8 cellular contexts compared by ENCODE assay signal in the genomic region with DNA sequence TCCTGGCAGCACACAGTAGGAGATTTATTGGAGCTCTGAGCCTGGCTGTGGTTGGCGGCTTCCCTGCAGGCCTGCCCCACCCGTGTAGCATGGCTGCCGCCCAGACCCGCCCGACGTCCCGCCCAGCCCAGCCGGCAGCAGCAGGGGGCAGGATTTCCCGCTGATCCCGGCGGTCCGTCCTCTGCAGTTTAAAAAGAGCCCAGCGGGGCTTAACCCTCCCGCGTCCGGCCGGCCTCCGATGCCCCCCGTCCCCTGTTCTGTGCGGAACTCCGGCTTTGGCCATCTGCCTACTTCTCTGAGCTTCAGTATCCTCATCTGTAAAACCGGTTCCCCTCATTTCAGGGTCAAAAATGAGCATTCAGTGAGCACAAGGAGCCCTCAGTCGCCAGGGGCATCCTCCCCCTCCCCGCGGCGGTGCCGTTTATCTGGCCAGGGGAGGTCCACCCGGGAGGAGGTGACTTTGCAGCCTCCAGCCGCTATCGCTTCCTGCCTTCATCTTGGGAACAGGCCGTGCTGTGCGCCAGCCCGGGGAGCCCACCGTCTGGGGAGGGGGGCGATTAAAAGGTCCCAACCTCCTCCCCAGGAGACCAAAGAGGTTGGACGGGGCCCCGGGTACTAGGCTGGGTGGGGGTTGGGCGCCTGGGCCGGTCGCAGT. TPM values are rescaled to one million over a fixed set of nuclear protein-coding genes. Genes with fewer than 3 reads are reported as not detected.
A peak's percentile ranks its signal among the peaks of the same experiment; 100 is the strongest.
DNase-seq lines count a peak whose midpoint lies in the region; ATAC-seq, FAIRE-seq and TF ChIP-seq lines count a peak whose summit lies in the region.

Gene GAS2L1, plus strand, starts transcription at position 476 of the 655 bp plus-strand sequence. CDS start 1,456 bp downstream, outside the sequence.

- H3K4me1 ChIP-seq in K562 (replicated peaks in 1 of 2; ENCODE audit: control insufficient read depth in 2 of 2, insufficient read depth in 2 of 2, low read length in 2 of 2) (peaks cover 21 to 91% of the 10 kb centered on the region in 2 experiments), hepatocyte (ENCODE audit: insufficient read depth) (peaks cover 11% of the 10 kb centered on the region), prostate gland (replicated peaks) (peaks cover 27% of the 10 kb centered on the region)

- H3K9me1 ChIP-seq in K562 (ENCODE audit: control insufficient read depth, insufficient read depth, low read length), result no peaks in the 10 kb centered on the region

- DNase-seq in DMS53 treated with DMSO at 0.1 percent for 48 hours (lab: John Stamatoyannopoulos, UW; ENCODE audit: unreplicated experiment), result peak; percentile 12
- peak; percentile 100 for DNase-seq in HuH-7 (ENCODE audit: low spot score)
- DNase-seq in SK-MEL-5 (ENCODE audit: low read depth, low spot score), result peak; percentile 87
- peak; percentile 71 to 87 (median 78) for DNase-seq in K562 (ENCODE audit: extremely low read depth in 1 of 4, low spot score in 3 of 4)
- DNase-seq in hepatocyte (ENCODE audit: low spot score), result peak; percentile 90
- DNase-seq in prostate gland (ENCODE audit: low spot score), result peak; percentile 83

- peaks cover 18% of the 10 kb centered on the region for H3K79me2 ChIP-seq in K562 (ENCODE audit: control insufficient read depth, insufficient read depth, low read length)
- peaks cover 10% of the 10 kb centered on the region for H3K79me2 ChIP-seq in hepatocyte

- in situ Hi-C loops in SK-MEL-5 (cut with HindIII; ENCODE audit: low pct_unique_long_range_greater_than_20kb, low sequenced_read_pairs), result no loop called here
- in situ Hi-C loops in K562 (cut with MboI), result no loop called here

- TF ChIP-seq POLR2A in K562 (conservative IDR thresholded peaks at IDR 0.05) (peak; percentile 67), prostate gland (IDR thresholded peaks at IDR 0.05) (no peak)

- peak; percentile 72 for FAIRE-seq in K562 (lab: Jason Lieb, UNC)

- TF ChIP-seq RAD21 in K562 (CRISPR knock-in tag; conservative IDR thresholded peaks at IDR 0.05 in 1 of 2, IDR thresholded peaks at IDR 0.05 in 1 of 2), result peak in 1 of 2 experiments; percentile 56; a peak in 2 of 4 replicates

- H3K9me3 ChIP-seq in K562 (replicated peaks; ENCODE audit: control insufficient read depth, insufficient read depth, low read depth, low read length) (no peaks in the 10 kb centered on the region), hepatocyte (ENCODE audit: low read depth) (no peaks in the 10 kb centered on the region), prostate gland (no peaks in the 10 kb centered on the region)

- POLR2A ChIA-PET in K562 (lab: Yijun Ruan, JAX), result interaction anchor here (0.6 to 1.2 kb wide), 8 partner anchors 9 to 754 kb away, joined by 3 to 4 read pairs (median 4); no protein-coding TSS in a partner anchor

- H3K27ac ChIP-seq in K562 (ENCODE audit: extremely low read depth, low read depth, low read length) (peak within 1 kb of the TSS; percentile 94), hepatocyte (peak within 1 kb of the TSS; percentile 80), prostate gland (peak within 1 kb of the TSS; percentile 56 to 89)

- H3K27me3 ChIP-seq in K562 (ENCODE audit: control insufficient read depth in 2 of 2, insufficient read depth in 2 of 2, low read length in 2 of 2) (no peaks in the 10 kb centered on the region), hepatocyte (no peaks in the 10 kb centered on the region), prostate gland (replicated peaks; ENCODE audit: insufficient read depth) (no peaks in the 10 kb centered on the region)

- H3K9me2 ChIP-seq in hepatocyte (replicated peaks; ENCODE audit: insufficient read depth), result no peaks in the 10 kb centered on the region

- WGBS in K562 (ENCODE audit: insufficient coverage, low coverage, missing lambda C conversion rate), result 1% methylated on average over 14 of the region's 40 CpGs
- WGBS in hepatocyte (ENCODE audit: low lambda C conversion rate, missing lambda C conversion rate), result under 1% methylated on average over 25 of the region's 40 CpGs
- WGBS in prostate gland, result under 1% methylated on average over 40 of the region's 40 CpGs

- TF ChIP-seq EP300 in K562 (IDR thresholded peaks at IDR 0.05; ENCODE audit: low read length), result no peak; the same call in 1 of the 2 replicates

- H3K4me3 ChIP-seq in K562 (peak within 1 kb of the TSS; percentile 81), hepatocyte (peak within 1 kb of the TSS; percentile 93), prostate gland (peak within 1 kb of the TSS; percentile 59 to 97)

- peak; percentile 63 to 75 (median 65); a peak in 5 of 6 replicates for TF ChIP-seq CTCF in K562 (IDR thresholded peaks at IDR 0.05 in 2 of 3, conservative IDR thresholded peaks at IDR 0.05 in 1 of 3; ENCODE audit: insufficient read depth in 2 of 3, low read depth in 1 of 3, low read length in 3 of 3)
- TF ChIP-seq CTCF in hepatocyte (IDR thresholded peaks at IDR 0.05; ENCODE audit: poor library complexity), result peak; percentile 69
- TF ChIP-seq CTCF in prostate gland (IDR thresholded peaks at IDR 0.05), result peak; percentile 57 to 88 (median 81)

- H3K4me2 ChIP-seq in K562 (ENCODE audit: insufficient read depth, low read length) (peak within 1 kb of the TSS; percentile 81), hepatocyte (peak within 1 kb of the TSS; percentile 98)

- no TSS peak for BruUV-seq in K562 (replicated peaks; lab: Mats Ljungman, UMichigan)

- H3K9ac ChIP-seq in K562 (ENCODE audit: insufficient read depth in 1 of 2, low read depth in 2 of 2, low read length in 2 of 2), result peak within 1 kb of the TSS; percentile 77 to 95

- H4K20me1 ChIP-seq in K562 (replicated peaks; ENCODE audit: control insufficient read depth, insufficient read depth, low read length) (no peaks in the 10 kb centered on the region), hepatocyte (ENCODE audit: insufficient read depth, poor library complexity, severe bottlenecking) (no peaks in the 10 kb centered on the region)

- ATAC-seq in K562, result peak; percentile 83
- ATAC-seq in HG02852 (IDR thresholded peaks at IDR 0.05; ENCODE audit: unreplicated experiment), result no peak
- no peak for ATAC-seq in GM18868 (IDR thresholded peaks at IDR 0.05; ENCODE audit: unreplicated experiment)

- H3K36me3 ChIP-seq in K562 (ENCODE audit: control insufficient read depth, insufficient read depth, low read length), result peaks cover 7% of the 10 kb centered on the region; the same call in 1 of the 3 replicates
- H3K36me3 ChIP-seq in hepatocyte (replicated peaks; ENCODE audit: insufficient read depth, low read depth), result no peaks in the 10 kb centered on the region
- H3K36me3 ChIP-seq in prostate gland, result no peaks in the 10 kb centered on the region

- intact Hi-C loops in K562 (cut with micrococcal nuclease), result no loop called here
- intact Hi-C loops in prostate gland (cut with DNase I), result loop anchor here (1.0 to 2.0 kb wide), 2 partner anchors 52 to 82 kb away; partner anchors contain the start of gene AP1B1

- H2AFZ ChIP-seq in K562 (ENCODE audit: low read depth, low read length) (peak within 1 kb of the TSS; percentile 98), hepatocyte (peak within 1 kb of the TSS; percentile 96)

- CTCF ChIA-PET in K562 (lab: Yijun Ruan, JAX; ENCODE audit: low intra/inter-chr PET ratio), result no interaction called here

TF ChIP-seq in K562, 482 proteins besides CTCF, POLR2A, EP300 and RAD21 (continues in another document):
- no peak for TF ChIP-seq HEY1 (CRISPR knock-in tag; IDR thresholded peaks at IDR 0.05; ENCODE audit: borderline replicate concordance)
- TF ChIP-seq ZNF175 (CRISPR knock-in tag; IDR thresholded peaks at IDR 0.05; ENCODE audit: low read depth), result no peak
- TF ChIP-seq, protein P1, sequence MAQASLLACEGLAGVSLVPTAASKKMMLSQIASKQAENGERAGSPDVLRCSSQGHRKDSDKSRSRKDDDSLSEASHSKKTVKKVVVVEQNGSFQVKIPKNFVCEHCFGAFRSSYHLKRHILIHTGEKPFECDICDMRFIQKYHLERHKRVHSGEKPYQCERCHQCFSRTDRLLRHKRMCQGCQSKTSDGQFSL (CRISPR knock-in tag; IDR thresholded peaks at IDR 0.05), result no peak; the same call in 1 of the 2 replicates
- TF ChIP-seq, protein P1 (tag; IDR thresholded peaks at IDR 0.05), result no peak
- no peak for TF ChIP-seq MCM2 (IDR thresholded peaks at IDR 0.05; ENCODE audit: low read depth)
- no peak for TF ChIP-seq SREBF2 (CRISPR knock-in tag; IDR thresholded peaks at IDR 0.05)
- TF ChIP-seq JUN (IDR thresholded peaks at IDR 0.05; ENCODE audit: borderline replicate concordance, low read depth, low read length), result no peak
- TF ChIP-seq JUN (CRISPR knock-in tag; IDR thresholded peaks at IDR 0.05; ENCODE audit: borderline replicate concordance), result no peak
- no peak for TF ChIP-seq TSC22D4 (tag; IDR thresholded peaks at IDR 0.05)
- TF ChIP-seq L3MBTL2 (IDR thresholded peaks at IDR 0.05), result peak; percentile 59; the same call in 1 of the 2 replicates
- no peak for TF ChIP-seq ZNF263 (CRISPR knock-in tag; IDR thresholded peaks at IDR 0.05; ENCODE audit: borderline replicate concordance)

RNA-seq across cellular contexts. Expression of gene GAS2L1, which starts in this region (rescaled TPM):
- 6.9 and 9.1 TPM in 2 replicates for total RNA-seq in SK-MEL-5 (2014; rRNA removed; shearing (Covaris generic))
- polyA plus RNA-seq in SK-MEL-5 (2015; cell fraction: cytosol; rRNA removed), result 53.3 and 56.5 TPM in 2 replicates
- 47.3 and 57.1 TPM in 2 replicates for polyA plus RNA-seq in SK-MEL-5 (2015; cell fraction: nucleus; rRNA removed)
- 22.3 and 60.1 TPM in 2 replicates for total RNA-seq in K562 (2011; cell fraction: chromatin; rRNA removed; ENCODE audit: low replicate concordance)
- 28.4 and 30.7 TPM in 2 replicates for total RNA-seq in K562 (2011; cell fraction: nucleolus; rRNA removed)
- total RNA-seq in K562 (2011; cell fraction: nucleoplasm; rRNA removed), result 27.4 and 41.5 TPM in 2 replicates
- total RNA-seq in K562 (2014; rRNA removed), result 7.0 and 9.5 TPM in 2 replicates
- total RNA-seq in K562 (2014; rRNA removed; fragmentation: Illumina TruSeq; extraction: Trizol), result 1.3 and 1.5 TPM in 2 replicates
- total RNA-seq in K562 (2015; rRNA removed; fragmentation: Illumina TruSeq; extraction: Trizol), result 4.8 and 5.4 TPM in 2 replicates
- total RNA-seq in K562 (2021), result 19.7 and 21.4 TPM in 2 replicates
- polyA plus RNA-seq in K562 (2011; rRNA removed), result 3.2 and 5.1 TPM in 2 replicates
- 4.3 and 19.2 TPM in 2 replicates for polyA plus RNA-seq in K562 (2011; cell fraction: cytosol; rRNA removed)
- 22.5 and 43.5 TPM in 2 replicates for polyA plus RNA-seq in K562 (2011; cell fraction: nucleus; rRNA removed)
- 8.3 and 13.9 TPM in 2 replicates for polyA plus RNA-seq in K562 (2012)
- 2.4 and 6.6 TPM in 2 replicates for polyA plus RNA-seq in K562 (2014; fragmentation: Illumina TruSeq; extraction: Trizol)
- under 1 TPM; 0.56 to 0.94 TPM for polyA plus RNA-seq in K562 (2014; fragmentation: Nextera tagmentation; extraction: Ambion mirVana)
- 14.3 and 17.2 TPM in 2 replicates for polyA plus RNA-seq in K562 (2014; rRNA removed)
- 0.66 and 3.1 TPM in 2 replicates for polyA minus RNA-seq in K562 (2011; rRNA and poly(A)+ RNA removed)
- 6.4 and 6.5 TPM in 2 replicates for polyA minus RNA-seq in K562 (2011; cell fraction: cytosol; rRNA and poly(A)+ RNA removed)
- polyA minus RNA-seq in K562 (2011; cell fraction: nucleus; rRNA and poly(A)+ RNA removed), result 9.4 and 9.8 TPM in 2 replicates
- total RNA-seq in hepatocyte, result 10.4 and 11.7 TPM in 2 replicates
- polyA plus RNA-seq in hepatocyte, result 34.0 and 46.0 TPM in 2 replicates
- total RNA-seq in prostate gland, result 100 to 1,000 TPM in 1 of 2 donors, 10 to 100 TPM in 1; 85.8 to 159 TPM

Comparison
In these comparisons a context has a peak if more than half of its experiments do, and no peak if none do; other contexts are left out.
1. DNase-seq: peak in every context shown above with its lines; median percentile 100 in HuH-7; 90 in hepatocyte; 87 in SK-MEL-5; 83 in prostate gland; 78 in K562; 12 in DMS53 treated with DMSO at 0.1 percent for 48 hours.